23 cellular contexts compared by ENCODE assay signal in the genomic region with DNA sequence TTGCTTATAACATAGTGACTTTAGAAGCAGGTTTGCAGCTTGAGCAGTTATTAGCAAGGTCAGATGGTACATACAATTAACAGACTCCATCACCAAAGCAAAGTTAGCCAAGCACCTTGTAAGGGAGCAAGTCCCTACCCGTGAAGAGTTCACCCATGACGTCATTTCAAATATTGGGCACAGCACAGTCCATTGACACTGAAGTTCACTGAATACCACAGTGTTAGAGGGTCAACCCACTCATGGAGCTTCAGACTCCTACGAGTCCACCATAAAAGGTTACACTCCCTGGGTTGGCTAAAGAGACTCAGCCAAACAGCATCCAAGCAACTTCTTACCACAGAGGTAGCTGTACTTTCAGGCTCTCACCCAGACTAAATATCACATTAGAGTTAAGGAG.
A peak's percentile ranks its signal among the peaks of the same experiment; 100 is the strongest.
DNase-seq lines count a peak whose midpoint lies in the region; ATAC-seq, FAIRE-seq and TF ChIP-seq lines count a peak whose summit lies in the region.
"Had no signal": no experiment of that assay in that cellular context is flagged by ENCODE, and none has a peak within 500 bp of the region (broad histone marks: within the 10 kb centered on the region; RNA-seq: fewer than 3 reads in every experiment).

No MANE protein-coding gene starts in this region.

- CTCF ChIA-PET in A549 (lab: Yijun Ruan, JAX) = no interaction called here

- H3K36me3 Mint-ChIP-seq in progenitor cell of endocrine pancreas (ENCODE audit: insufficient read depth) = peaks cover 1% of the 10 kb centered on the region

- peaks cover 4% of the 10 kb centered on the region for H3K9me3 Mint-ChIP-seq in progenitor cell of endocrine pancreas (ENCODE audit: low read depth)
- H3K9me3 Mint-ChIP-seq: HFFc6 had no signal

- H3K4me1 Mint-ChIP-seq in progenitor cell of endocrine pancreas (ENCODE audit: low read depth) = peaks cover 10% of the 10 kb centered on the region

- peaks cover 57% of the 10 kb centered on the region for H3K4me1 ChIP-seq in A549
- H3K4me1 ChIP-seq in ascending aorta = peaks cover 0 to 11% of the 10 kb centered on the region in 2 donors

- TF ChIP-seq CTCF in A549 (IDR thresholded peaks at IDR 0.05) = no peak
- TF ChIP-seq CTCF in ascending aorta (IDR thresholded peaks at IDR 0.05) = no peak
- TF ChIP-seq CTCF in fibroblast of mammary gland (conservative IDR thresholded peaks at IDR 0.05; ENCODE audit: control insufficient read depth, insufficient read depth, low read depth, low read length) = no peak
- no peak for TF ChIP-seq CTCF in progenitor cell of endocrine pancreas (IDR thresholded peaks at IDR 0.05; ENCODE audit: unreplicated experiment)

- no peak for FAIRE-seq in A549 (lab: Jason Lieb, UNC)
- FAIRE-seq: GM18507 had no signal

- peak overlapping the region; percentile 39 to 66; a peak in 5 of 6 replicates for H3K27ac ChIP-seq in A549
- peak overlapping the region; percentile 30 to 32 for H3K27ac ChIP-seq in ascending aorta
- H3K27ac ChIP-seq: KMS-11, PC-9 had no signal

- peak overlapping the region; percentile 13 for H3K4me2 ChIP-seq in A549
- H3K4me2 ChIP-seq: KMS-11, PC-9 had no signal

- no peak overlapping the region for H3K4me3 ChIP-seq in A549
- no peak overlapping the region for H3K4me3 ChIP-seq in ascending aorta
- H3K4me3 ChIP-seq in fibroblast of mammary gland (ENCODE audit: control insufficient read depth, low read depth, low read length) = no peak overlapping the region
- H3K4me3 ChIP-seq: PC-9 had no signal

- 86% methylated on average over 3 of the region's 3 CpGs for WGBS in A549 (ENCODE audit: missing lambda C conversion rate)

- H3K4me3 Mint-ChIP-seq in progenitor cell of endocrine pancreas (ENCODE audit: low read depth) = no peak overlapping the region
- H3K4me3 Mint-ChIP-seq: HFFc6 had no signal

- no peak for TF ChIP-seq EP300 in A549 (IDR thresholded peaks at IDR 0.05)

- H3K27me3 Mint-ChIP-seq in progenitor cell of endocrine pancreas = no peaks in the 10 kb centered on the region

- TF ChIP-seq POLR2A in A549 (IDR thresholded peaks at IDR 0.05; ENCODE audit: low read length) = no peak

- intact Hi-C loops in ascending aorta (cut with DNase I) = no loop called here

- H3K27ac Mint-ChIP-seq in progenitor cell of endocrine pancreas = peak overlapping the region; percentile 23

- POLR2A ChIA-PET in A549 (lab: Yijun Ruan, JAX) = no interaction called here

- H3K36me3 ChIP-seq in ascending aorta = no peaks in the 10 kb centered on the region

- H3K27me3 ChIP-seq in ascending aorta = no peaks in the 10 kb centered on the region

- TF ChIP-seq RAD21 in A549 (conservative IDR thresholded peaks at IDR 0.05 in 1 of 2, IDR thresholded peaks at IDR 0.05 in 1 of 2) = no peak

- H3K9me3 ChIP-seq in A549 = no peaks in the 10 kb centered on the region
- no peaks in the 10 kb centered on the region for H3K9me3 ChIP-seq in ascending aorta

- no peak for DNase-seq in A549 (ENCODE audit: low read depth in 1 of 2, low spot score in 1 of 2)
- DNase-seq in ascending aorta (ENCODE audit: low spot score in 2 of 2) = no peak
- peak; percentile 7 for DNase-seq in fibroblast of mammary gland (ENCODE audit: low read depth)
- DNase-seq in progenitor cell of endocrine pancreas (ENCODE audit: low spot score, unreplicated experiment) = no peak
- DNase-seq in SHP77 treated with DMSO at 0.1 percent for 48 hours (lab: John Stamatoyannopoulos, UW) = no peak
- no peak for DNase-seq in NCI-H2171 (lab: John Stamatoyannopoulos, UW)
- DNase-seq: 8988T; Calu3; H7; IMR-90; MM.1S; NCI-H2029; NCI-H446 treated with DMSO at 0.1 percent for 48 hours; NCI-H526; NCI-H82; NK-92 treated with Interleukin-12 subunit alpha and Interleukin-12 subunit beta, amount 100 ng/mL, for 24 hours; PC-9 had no signal

- ATAC-seq in A549 (no peak), HG03039 (IDR thresholded peaks at IDR 0.05; ENCODE audit: unreplicated experiment) (no peak), GM21528 (IDR thresholded peaks at IDR 0.05; ENCODE audit: low FRiP score, unreplicated experiment) (no peak)
- ATAC-seq: Right ventricle myocardium inferior had no signal

TF ChIP-seq in A549, 52 proteins besides CTCF, POLR2A, EP300 and RAD21:
- TF ChIP-seq MYC (IDR thresholded peaks at IDR 0.05; ENCODE audit: borderline replicate concordance, low read length) (no peak), HOXB5 (CRISPR knock-in tag; IDR thresholded peaks at IDR 0.05) (no peak), ESRRA (IDR thresholded peaks at IDR 0.05; ENCODE audit: borderline replicate concordance, low read length) (no peak)
